In genomic region chr4:127759893-127760292, GRCh38 we compare ENCODE assay signal across 23 cellular contexts. TPM values are rescaled to one million over a fixed set of nuclear protein-coding genes. Genes with fewer than 3 reads are reported as not detected.
A peak's percentile ranks its signal among the peaks of the same experiment; 100 is the strongest.
DNase-seq lines count a peak whose midpoint lies in the region; ATAC-seq and TF ChIP-seq lines count a peak whose summit lies in the region.
"Had no signal": no experiment of that assay in that cellular context is flagged by ENCODE, and none has a peak within 500 bp of the region (broad histone marks: within the 10 kb centered on the region; RNA-seq: fewer than 3 reads in every experiment).

No MANE protein-coding gene starts in this region.

- H3K27ac ChIP-seq in HCT116 (ENCODE audit: low read depth, low read length): no peak overlapping the region
- peak overlapping the region; percentile 43 for H3K27ac ChIP-seq in PC-3 (ENCODE audit: low read length)
- no peak overlapping the region for H3K27ac ChIP-seq in left lung
- no peak overlapping the region for H3K27ac ChIP-seq in lower lobe of right lung
- H3K27ac ChIP-seq: tibial artery had no signal

- TF ChIP-seq RAD21 in HCT116 (IDR thresholded peaks at IDR 0.05; ENCODE audit: low read depth): no peak

- TF ChIP-seq POLR2A in HCT116 (IDR thresholded peaks at IDR 0.05; ENCODE audit: borderline replicate concordance, extremely low read depth, insufficient read depth, insufficient read length): no peak

- H3K4me3 ChIP-seq in HCT116 (replicated peaks in 1 of 2; ENCODE audit: low read depth in 1 of 2, low read length in 2 of 2): no peak overlapping the region
- no peak overlapping the region for H3K4me3 ChIP-seq in PC-3 (ENCODE audit: low read length)
- H3K4me3 ChIP-seq in left lung: no peak overlapping the region
- H3K4me3 ChIP-seq in lower lobe of right lung: no peak overlapping the region
- H3K4me3 ChIP-seq: tibial artery had no signal

- intact Hi-C loops in HCT116 (cut with micrococcal nuclease) (no loop called here), PC-3 (cut with micrococcal nuclease) (no loop called here), left lung (cut with DNase I) (no loop called here), lower lobe of right lung (cut with DNase I) (no loop called here)

- RAD21 ChIA-PET in HCT116 (lab: Charles Lee; ENCODE audit: low non-redundant PET in 1 of 2, low total read pairs in 2 of 2, uncharacterized antibody in 2 of 2, unreplicated experiment in 2 of 2): no interaction called here

- peak; percentile 35 for DNase-seq in DMS53 treated with DMSO at 0.1 percent for 48 hours (lab: John Stamatoyannopoulos, UW; ENCODE audit: unreplicated experiment)
- no peak for DNase-seq in HCT116 (ENCODE audit: low read depth, low spot score)
- DNase-seq in PC-3: peak; percentile 81
- no peak for DNase-seq in left lung
- DNase-seq in lower lobe of right lung: no peak
- no peak for DNase-seq in NCI-H2171 (lab: John Stamatoyannopoulos, UW)
- DNase-seq: activated CD4-positive, alpha-beta T cell treated with anti-CD3 and anti-CD28 coated beads for 48 hours; activated naive CD8-positive, alpha-beta T cell treated with anti-CD3 and anti-CD28 coated beads, Interleukin-2, amount 10 ng/mL, durations not matched to agents 7 days and 5 days; effector memory CD4-positive, alpha-beta T cell; NCI-H187; NCI-H226; SIG-M5; stimulated activated CD4-positive, alpha-beta T cell treated with anti-CD3 and anti-CD28 coated beads, Interleukin-1b, Interleukin-23, amount 100 ng/mL, for 48 hours; stimulated activated naive CD4-positive, alpha-beta T cell treated with Interleukin-2 at 50 U/mL for 16 hours; tibial artery had no signal

- no peak overlapping the region for H3K4me2 ChIP-seq in HCT116 (ENCODE audit: low read length)
- no peak overlapping the region for H3K4me2 ChIP-seq in PC-3 (ENCODE audit: low read length)

- H3K79me2 ChIP-seq in HCT116 (ENCODE audit: insufficient read depth, low read length) (no peaks in the 10 kb centered on the region), PC-3 (ENCODE audit: low read length) (no peaks in the 10 kb centered on the region)

- H4K20me1 ChIP-seq in HCT116 (ENCODE audit: insufficient read depth): no peaks in the 10 kb centered on the region
- H4K20me1 ChIP-seq in PC-3 (ENCODE audit: low read length): no peaks in the 10 kb centered on the region

- H3K9me2 ChIP-seq in HCT116 (ENCODE audit: insufficient read depth): no peaks in the 10 kb centered on the region
- H3K9me2 ChIP-seq in PC-3 (replicated peaks; ENCODE audit: low read length): no peaks in the 10 kb centered on the region

- CTCF ChIA-PET in HCT116 (lab: Charles Lee): no interaction called here
- CTCF ChIA-PET in PC-3 (lab: Charles Lee): no interaction called here

- H2AFZ ChIP-seq in HCT116 (ENCODE audit: low read depth, low read length, poor library complexity, severe bottlenecking) (no peak overlapping the region), PC-3 (ENCODE audit: low read length) (no peak overlapping the region)

- H3K9me3 ChIP-seq in HCT116 (ENCODE audit: control insufficient read depth in 1 of 2, insufficient read depth in 1 of 2, low read depth in 1 of 2, low read length in 2 of 2) (no peaks in the 10 kb centered on the region), PC-3 (ENCODE audit: low read length) (no peaks in the 10 kb centered on the region), left lung (peaks cover 0 to 7% of the 10 kb centered on the region in 2 donors), lower lobe of right lung (no peaks in the 10 kb centered on the region)
- H3K9me3 ChIP-seq: tibial artery had no signal

- H3K4me1 ChIP-seq in HCT116 (ENCODE audit: control insufficient read depth in 1 of 2, insufficient read depth in 2 of 2, low read length in 2 of 2) (no peaks in the 10 kb centered on the region), PC-3 (ENCODE audit: insufficient read depth, low read length) (peaks cover 13% of the 10 kb centered on the region), left lung (no peaks in the 10 kb centered on the region), lower lobe of right lung (no peaks in the 10 kb centered on the region)
- H3K4me1 ChIP-seq: tibial artery had no signal

- no peaks in the 10 kb centered on the region for H3K27me3 ChIP-seq in HCT116 (ENCODE audit: insufficient read depth, low read length)
- no peaks in the 10 kb centered on the region for H3K27me3 ChIP-seq in PC-3 (ENCODE audit: low read length)
- H3K27me3 ChIP-seq in left lung: no peaks in the 10 kb centered on the region
- no peaks in the 10 kb centered on the region for H3K27me3 ChIP-seq in lower lobe of right lung (ENCODE audit: low read depth)
- H3K27me3 ChIP-seq: tibial artery had no signal

- BruUV-seq in HCT116 (replicated peaks; lab: Mats Ljungman, UMichigan) (no TSS peak), PC-3 (replicated peaks; lab: Mats Ljungman, UMichigan) (no TSS peak)

- POLR2A ChIA-PET in HCT116 (lab: Charles Lee) (no interaction called here), PC-3 (lab: Charles Lee; ENCODE audit: unreplicated experiment) (no interaction called here)

- H3K9ac ChIP-seq in HCT116 (ENCODE audit: low read length): no peak overlapping the region
- H3K9ac ChIP-seq in PC-3 (ENCODE audit: low read length): no peak overlapping the region

- H3F3A ChIP-seq in PC-3 (ENCODE audit: low read length, unreplicated experiment): no peaks in the 10 kb centered on the region

- H3K36me3 ChIP-seq in HCT116 (ENCODE audit: control insufficient read depth in 1 of 2, insufficient read depth in 2 of 2, low read length in 2 of 2) (no peaks in the 10 kb centered on the region), PC-3 (ENCODE audit: low read depth, low read length) (no peaks in the 10 kb centered on the region), left lung (no peaks in the 10 kb centered on the region), lower lobe of right lung (no peaks in the 10 kb centered on the region)
- H3K36me3 ChIP-seq: tibial artery had no signal

- ATAC-seq in HCT116 (no peak), PC-3 (peak; percentile 97), left lung (peak; percentile 66), lower lobe of right lung (no peak), GM19351 (IDR thresholded peaks at IDR 0.05; ENCODE audit: unreplicated experiment) (no peak), GM18498 (IDR thresholded peaks at IDR 0.05; ENCODE audit: unreplicated experiment) (no peak)
- ATAC-seq: activated T-helper 17 cell treated with anti-CD3 and anti-CD28 coated beads, Interleukin-2, amount 50 U/mL, for 72 hours; natural killer cell treated with Interleukin-12 subunit alpha and Interleukin-12 subunit beta and Interleukin-15 and Interleukin-18, amount 100 ng/mL, for 72 hours had no signal

- TF ChIP-seq CTCF in HCT116 (IDR thresholded peaks at IDR 0.05 in 2 of 3, conservative IDR thresholded peaks at IDR 0.05 in 1 of 3; ENCODE audit: borderline replicate concordance in 1 of 3, insufficient read depth in 1 of 3, low read depth in 2 of 3, low read length in 2 of 3) (no peak), PC-3 (conservative IDR thresholded peaks at IDR 0.05; ENCODE audit: low read depth, low read length) (no peak), left lung (IDR thresholded peaks at IDR 0.05) (no peak), lower lobe of right lung (IDR thresholded peaks at IDR 0.05) (no peak)

TF ChIP-seq in HCT116, 20 proteins besides CTCF, POLR2A, EP300 and RAD21:
- no peak for TF ChIP-seq POLR2AphosphoS5 (IDR thresholded peaks at IDR 0.05; ENCODE audit: low read depth, low read length)
- 0 out of 2 replicates have a peak, but pooled peaks have one; percentile 17 for TF ChIP-seq JUND (IDR thresholded peaks at IDR 0.05)

RNA-seq across cellular contexts. Expression of gene HSPA4L, which starts 22.2 kb away (rescaled TPM):
- total RNA-seq in HCT116 (2021; ENCODE audit: unreplicated experiment): 18.6 TPM
- 4.8 and 6.5 TPM in 2 replicates for polyA plus RNA-seq in HCT116 (2012)
- total RNA-seq in PC-3 (2014; rRNA removed): 8.7 and 9.2 TPM in 2 replicates
- total RNA-seq in left lung: 1 to 10 TPM; 6.1 to 8.3 TPM
- 3.0 TPM for total RNA-seq in lower lobe of right lung
- polyA plus RNA-seq: IgD-negative memory B cell had no signal

RNA-seq across cellular contexts. Expression of gene SLC25A31, which starts 29.7 kb away (rescaled TPM):
- total RNA-seq in HCT116 (2021; ENCODE audit: unreplicated experiment) (not detected), PC-3 (2014; rRNA removed) (not detected in 2 replicates), left lung (not detected), lower lobe of right lung (not detected)
- not detected in 2 replicates for polyA plus RNA-seq in HCT116 (2012)
- total RNA-seq: activated naive CD8-positive, alpha-beta T cell treated with anti-CD3 and anti-CD28 coated beads, Interleukin-2, amount 10 ng/mL, durations not matched to agents 7 days and 5 days; activated T-helper 17 cell treated with anti-CD3 and anti-CD28 coated beads, Interleukin-2, amount 50 U/mL, for 72 hours; natural killer cell treated with Interleukin-12 subunit alpha and Interleukin-12 subunit beta and Interleukin-15 and Interleukin-18, amount 100 ng/mL, for 72 hours; T-helper 1 cell treated with Interleukin-12 subunit alpha and Interleukin-12 subunit beta and Interleukin-4 antibody, amounts not matched to agents 30 ng/mL and 1 ng/mL, for 36 hours had no signal
- polyA plus RNA-seq: AG04450, CD14-positive monocyte, IgD-negative memory B cell had no signal

Comparison
In these comparisons a context has a peak if more than half of its experiments do, and no peak if none do; other contexts are left out.
1. DNase-seq: peak in DMS53 treated with DMSO at 0.1 percent for 48 hours (single experiment) and PC-3 (single experiment); none in HCT116 (single experiment), left lung (0 of 2), lower lobe of right lung (single experiment) and NCI-H2171 (single experiment).
2. ATAC-seq: peak in PC-3 (single experiment) and left lung (single experiment); none in HCT116 (single experiment), lower lobe of right lung (0 of 2), GM19351 (single experiment) and GM18498 (single experiment).